3 cellular contexts compared by ENCODE assay signal in the genomic region with DNA sequence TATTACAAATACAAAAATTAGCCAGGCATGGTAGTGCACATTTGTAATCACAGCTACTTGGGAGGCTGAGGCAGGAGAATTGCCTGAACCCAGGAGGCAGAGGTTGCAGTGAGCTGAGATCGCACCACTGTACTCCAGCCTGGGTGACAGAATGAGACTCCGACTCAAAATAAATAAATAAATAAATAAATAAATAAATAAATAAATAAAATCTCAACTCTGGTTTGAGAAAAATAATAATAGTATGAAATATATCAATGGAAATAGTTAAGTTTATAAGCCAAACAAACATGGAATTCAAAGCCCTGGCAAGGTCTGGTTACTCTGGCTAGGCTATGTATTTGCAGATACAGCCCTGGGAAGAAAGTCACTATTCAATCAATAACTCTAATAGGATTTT. TPM values are rescaled to one million over a fixed set of nuclear protein-coding genes. Genes with fewer than 3 reads are reported as not detected.
"Had no signal": no experiment of that assay in that cellular context is flagged by ENCODE, and none has a peak within 500 bp of the region (broad histone marks: within the 10 kb centered on the region; RNA-seq: fewer than 3 reads in every experiment).

No MANE protein-coding gene starts in this region.

RNA-seq across cellular contexts. Expression of a gene that starts 45.7 kb away (rescaled TPM):
- total RNA-seq: ascending aorta, bronchial epithelial cell, Right ventricle myocardium inferior had no signal

RNA-seq across cellular contexts. Expression of a gene that starts 53.5 kb away (rescaled TPM):
- total RNA-seq: bronchial epithelial cell had no signal
